In genomic region chr3:5007873-5008272, GRCh38 we compare ENCODE assay signal across 20 cellular contexts. TPM values are rescaled to one million over a fixed set of nuclear protein-coding genes. Genes with fewer than 3 reads are reported as not detected.
A peak's percentile ranks its signal among the peaks of the same experiment; 100 is the strongest.
DNase-seq lines count a peak whose midpoint lies in the region; ATAC-seq lines count a peak whose summit lies in the region.
"Had no signal": no experiment of that assay in that cellular context is flagged by ENCODE, and none has a peak within 500 bp of the region (broad histone marks: within the 10 kb centered on the region; RNA-seq: fewer than 3 reads in every experiment).

No MANE protein-coding gene starts in this region.

- ATAC-seq in HG02759 (IDR thresholded peaks at IDR 0.05; ENCODE audit: unreplicated experiment) = peak; percentile 18
- ATAC-seq in activated naive CD8-positive, alpha-beta T cell treated with anti-CD3 and anti-CD28 coated beads, Interleukin-2, amount 10 ng/mL, durations not matched to agents 7 days and 5 days (ENCODE audit: low read depth) = no peak
- no peak for ATAC-seq in stimulated activated naive B cell treated with anti-CD40 and anti-IgM and Interleukin-4, amounts not matched to agents 10 μg/mL and 1 μg/mL and 100 μg/mL, for 72 hours (replicated peaks)
- ATAC-seq: activated naive CD4-positive, alpha-beta T cell treated with anti-CD3 and anti-CD28 coated beads, Interleukin-2, amount 50 U/mL, for 72 hours; activated T-cell treated with anti-CD3 and anti-CD28 coated beads, Interleukin-2, amount 50 U/mL, for 4 hours had no signal

- peaks cover 7% of the 10 kb centered on the region for H3K27me3 Mint-ChIP-seq in activated naive CD4-positive, alpha-beta T cell treated with anti-CD3 and anti-CD28 coated beads, Interleukin-2, amount 10 ng/mL, durations not matched to agents 7 days and 5 days
- H3K27me3 Mint-ChIP-seq in activated naive CD8-positive, alpha-beta T cell treated with anti-CD3 and anti-CD28 coated beads, Interleukin-2, amount 10 ng/mL, durations not matched to agents 7 days and 5 days = no peaks in the 10 kb centered on the region
- H3K27me3 Mint-ChIP-seq in stimulated activated naive B cell treated with anti-CD40 and anti-IgM and Interleukin-4, amounts not matched to agents 10 μg/mL and 1 μg/mL and 100 μg/mL, for 72 hours = no peaks in the 10 kb centered on the region

- CTCF ChIA-PET in activated naive CD4-positive, alpha-beta T cell treated with anti-CD3 and anti-CD28 coated beads, Interleukin-2, amount 10 ng/mL, durations not matched to agents 7 days and 5 days (lab: Charles Lee) = interaction anchor here (1.0 to 1.1 kb wide), 2 partner anchors 43 to 296 kb away, joined by 3 read pairs; no protein-coding TSS in a partner anchor

- H3K9me3 Mint-ChIP-seq in activated naive CD4-positive, alpha-beta T cell treated with anti-CD3 and anti-CD28 coated beads, Interleukin-2, amount 10 ng/mL, durations not matched to agents 7 days and 5 days = no peaks in the 10 kb centered on the region
- H3K9me3 Mint-ChIP-seq in activated naive CD8-positive, alpha-beta T cell treated with anti-CD3 and anti-CD28 coated beads, Interleukin-2, amount 10 ng/mL, durations not matched to agents 7 days and 5 days = no peaks in the 10 kb centered on the region
- no peaks in the 10 kb centered on the region for H3K9me3 Mint-ChIP-seq in stimulated activated naive B cell treated with anti-CD40 and anti-IgM and Interleukin-4, amounts not matched to agents 10 μg/mL and 1 μg/mL and 100 μg/mL, for 72 hours
- H3K9me3 Mint-ChIP-seq: activated naive CD4-positive, alpha-beta T cell treated with anti-CD3 and anti-CD28 coated beads, Interleukin-2, amount 50 U/mL, for 72 hours; activated T-cell treated with anti-CD3 and anti-CD28 coated beads, Interleukin-2, amount 50 U/mL, for 4 hours; neural crest cell had no signal

- POLR2A ChIA-PET in activated naive CD8-positive, alpha-beta T cell treated with anti-CD3 and anti-CD28 coated beads, Interleukin-2, amount 10 ng/mL, durations not matched to agents 7 days and 5 days (lab: Charles Lee) = interaction anchor here (32.3 kb wide), 1 partner anchor 25 kb away, joined by 734 read pairs; the partner anchor contains the start of gene BHLHE40

- H3K4me3 Mint-ChIP-seq in activated naive CD4-positive, alpha-beta T cell treated with anti-CD3 and anti-CD28 coated beads, Interleukin-2, amount 10 ng/mL, durations not matched to agents 7 days and 5 days = no peak overlapping the region
- H3K4me3 Mint-ChIP-seq in activated naive CD8-positive, alpha-beta T cell treated with anti-CD3 and anti-CD28 coated beads, Interleukin-2, amount 10 ng/mL, durations not matched to agents 7 days and 5 days = no peak overlapping the region
- peak overlapping the region; percentile 12 to 63 for H3K4me3 Mint-ChIP-seq in stimulated activated naive B cell treated with anti-CD40 and anti-IgM and Interleukin-4, amounts not matched to agents 10 μg/mL and 1 μg/mL and 100 μg/mL, for 72 hours
- H3K4me3 Mint-ChIP-seq: neural crest cell had no signal

- H3K4me1 Mint-ChIP-seq in activated naive CD4-positive, alpha-beta T cell treated with anti-CD3 and anti-CD28 coated beads, Interleukin-2, amount 10 ng/mL, durations not matched to agents 7 days and 5 days = peaks cover 56% of the 10 kb centered on the region
- H3K4me1 Mint-ChIP-seq in activated naive CD8-positive, alpha-beta T cell treated with anti-CD3 and anti-CD28 coated beads, Interleukin-2, amount 10 ng/mL, durations not matched to agents 7 days and 5 days = peaks cover 65% of the 10 kb centered on the region
- H3K4me1 Mint-ChIP-seq in stimulated activated naive B cell treated with anti-CD40 and anti-IgM and Interleukin-4, amounts not matched to agents 10 μg/mL and 1 μg/mL and 100 μg/mL, for 72 hours = peaks cover 53 to 68% of the 10 kb centered on the region in 2 donors
- H3K4me1 Mint-ChIP-seq: neural crest cell had no signal

- peak overlapping the region; percentile 54 for H3K27ac Mint-ChIP-seq in activated naive CD4-positive, alpha-beta T cell treated with anti-CD3 and anti-CD28 coated beads, Interleukin-2, amount 10 ng/mL, durations not matched to agents 7 days and 5 days
- H3K27ac Mint-ChIP-seq in activated naive CD8-positive, alpha-beta T cell treated with anti-CD3 and anti-CD28 coated beads, Interleukin-2, amount 10 ng/mL, durations not matched to agents 7 days and 5 days = peak overlapping the region; percentile 62
- H3K27ac Mint-ChIP-seq in stimulated activated naive B cell treated with anti-CD40 and anti-IgM and Interleukin-4, amounts not matched to agents 10 μg/mL and 1 μg/mL and 100 μg/mL, for 72 hours = peak overlapping the region; percentile 97

- H3K36me3 Mint-ChIP-seq in activated naive CD4-positive, alpha-beta T cell treated with anti-CD3 and anti-CD28 coated beads, Interleukin-2, amount 10 ng/mL, durations not matched to agents 7 days and 5 days = no peaks in the 10 kb centered on the region
- H3K36me3 Mint-ChIP-seq in activated naive CD8-positive, alpha-beta T cell treated with anti-CD3 and anti-CD28 coated beads, Interleukin-2, amount 10 ng/mL, durations not matched to agents 7 days and 5 days = peaks cover 1% of the 10 kb centered on the region
- no peaks in the 10 kb centered on the region for H3K36me3 Mint-ChIP-seq in stimulated activated naive B cell treated with anti-CD40 and anti-IgM and Interleukin-4, amounts not matched to agents 10 μg/mL and 1 μg/mL and 100 μg/mL, for 72 hours

- DNase-seq in activated naive CD4-positive, alpha-beta T cell treated with anti-CD3 and anti-CD28 coated beads, Interleukin-2, amount 10 ng/mL, durations not matched to agents 7 days and 5 days = no peak
- DNase-seq in activated naive CD4-positive, alpha-beta T cell (lab: John Stamatoyannopoulos, UW) = no peak
- DNase-seq in activated naive CD8-positive, alpha-beta T cell treated with anti-CD3 and anti-CD28 coated beads, Interleukin-2, amount 10 ng/mL, durations not matched to agents 7 days and 5 days = no peak
- no peak for DNase-seq in stimulated activated naive B cell treated with anti-CD40 and anti-IgM and Interleukin-4, amounts not matched to agents 10 μg/mL and 1 μg/mL and 100 μg/mL, for 72 hours
- DNase-seq in kidney glomerular epithelial cell (lab: John Stamatoyannopoulos, UW) (no peak), NCI-H1436 (lab: John Stamatoyannopoulos, UW) (no peak), COLO668 (lab: John Stamatoyannopoulos, UW; ENCODE audit: unreplicated experiment) (no peak)
- DNase-seq: ACHN; activated CD4-positive, alpha-beta T cell treated with anti-CD3 and anti-CD28 coated beads, Interleukin-2, amount 50 U/mL, for 4 hours; activated T-cell treated with anti-CD3 and anti-CD28 coated beads, Interleukin-2, amount 50 U/mL, for 4 hours; glutamatergic neuron; left ventricle myocardium inferior; NCI-H146; NCI-H748 treated with DMSO at 0.1 percent for 48 hours; Right ventricle myocardium superior; stimulated activated naive CD4-positive, alpha-beta T cell treated with Interleukin-2 at 50 U/mL for 16 hours; transverse colon had no signal

RNA-seq across cellular contexts. Expression of gene BHLHE40, which starts 28.6 kb away (rescaled TPM):
- total RNA-seq in activated naive CD8-positive, alpha-beta T cell treated with anti-CD3 and anti-CD28 coated beads, Interleukin-2, amount 10 ng/mL, durations not matched to agents 7 days and 5 days = 100 to 1,000 TPM; 208 to 225 TPM

Comparison
In these comparisons a context has a peak if more than half of its experiments do, and no peak if none do; other contexts are left out.
1. H3K4me3 Mint-ChIP-seq: peak in stimulated activated naive B cell treated with anti-CD40 and anti-IgM and Interleukin-4, amounts not matched to agents 10 μg/mL and 1 μg/mL and 100 μg/mL, for 72 hours (2 of 2); none in activated naive CD4-positive, alpha-beta T cell treated with anti-CD3 and anti-CD28 coated beads, Interleukin-2, amount 10 ng/mL, durations not matched to agents 7 days and 5 days (single experiment) and activated naive CD8-positive, alpha-beta T cell treated with anti-CD3 and anti-CD28 coated beads, Interleukin-2, amount 10 ng/mL, durations not matched to agents 7 days and 5 days (single experiment).
2. Peak in every context shown above with its lines, with median percentiles within 50 percentile points of each other: H3K27ac Mint-ChIP-seq.